8 cellular contexts compared by ENCODE assay signal in genomic region chr15:57118013-57118799, GRCh38.
DNase-seq lines count a peak whose midpoint lies in the region; ATAC-seq and TF ChIP-seq lines count a peak whose summit lies in the region.
"Had no signal": no experiment of that assay in that cellular context is flagged by ENCODE, and none has a peak within 500 bp of the region (broad histone marks: within the 10 kb centered on the region; RNA-seq: fewer than 3 reads in every experiment).

No MANE protein-coding gene starts in this region.

- 0 out of 2 replicates have a peak, but pooled peaks cover 5% of the 10 kb centered on the region for H3K36me3 ChIP-seq in SJSA1

- no peaks in the 10 kb centered on the region for H3K27me3 ChIP-seq in SJSA1 (replicated peaks)

- peaks cover 65% of the 10 kb centered on the region for H3K4me1 Mint-ChIP-seq in HFFc6 (ENCODE audit: low read depth)

- H3K27me3 Mint-ChIP-seq in HFFc6 (ENCODE audit: insufficient read depth): no peaks in the 10 kb centered on the region; the same call in 1 of the 2 replicates
- H3K27me3 Mint-ChIP-seq: activated naive CD4-positive, alpha-beta T cell treated with anti-CD3 and anti-CD28 coated beads, Interleukin-2, amount 50 U/mL, for 24 hours had no signal

- peak overlapping the region; percentile 53 for H3K27ac ChIP-seq in SJSA1

- DNase-seq in HFFc6 (peak; percentile 23), SJSA1 (ENCODE audit: low read depth in 1 of 2, low spot score in 2 of 2) (peak; percentile 55 to 80), fibroblast of peridontal ligament (ENCODE audit: extremely low read depth) (peak; percentile 43), renal cortical epithelial cell (ENCODE audit: low read depth) (peak; percentile 80), NCI-H1694 treated with DMSO at 0.1 percent for 48 hours (lab: John Stamatoyannopoulos, UW) (no peak), T1000 (lab: John Stamatoyannopoulos, UW) (no peak)

- H3K36me3 Mint-ChIP-seq in HFFc6 (ENCODE audit: low read depth): peaks cover 12% of the 10 kb centered on the region; the same call in 1 of the 2 replicates

- peaks cover 64% of the 10 kb centered on the region for H3K4me1 ChIP-seq in SJSA1 (replicated peaks)

- H3K4me3 Mint-ChIP-seq in HFFc6: peak overlapping the region; percentile 21; the same call in 1 of the 2 replicates
- H3K4me3 Mint-ChIP-seq: activated naive CD4-positive, alpha-beta T cell treated with anti-CD3 and anti-CD28 coated beads, Interleukin-2, amount 50 U/mL, for 24 hours had no signal

- H3K27ac Mint-ChIP-seq in HFFc6: peak overlapping the region; percentile 56
- H3K27ac Mint-ChIP-seq: activated naive CD4-positive, alpha-beta T cell treated with anti-CD3 and anti-CD28 coated beads, Interleukin-2, amount 50 U/mL, for 24 hours had no signal

- H3K9me3 Mint-ChIP-seq in HFFc6: no peaks in the 10 kb centered on the region
- H3K9me3 Mint-ChIP-seq: activated naive CD4-positive, alpha-beta T cell treated with anti-CD3 and anti-CD28 coated beads, Interleukin-2, amount 50 U/mL, for 24 hours had no signal

- no peak for ATAC-seq in GM21529 (IDR thresholded peaks at IDR 0.05; ENCODE audit: unreplicated experiment)

- TF ChIP-seq CTCF in HFFc6 (IDR thresholded peaks at IDR 0.05): no peak

- no peaks in the 10 kb centered on the region for H3K9me3 ChIP-seq in SJSA1 (replicated peaks)

- H3K4me3 ChIP-seq in SJSA1: no peak overlapping the region

Comparison
In these comparisons a context has a peak if more than half of its experiments do, and no peak if none do; other contexts are left out.
1. DNase-seq: peak in HFFc6 (single experiment), SJSA1 (2 of 2), fibroblast of peridontal ligament (single experiment) and renal cortical epithelial cell (single experiment); none in NCI-H1694 treated with DMSO at 0.1 percent for 48 hours (single experiment) and T1000 (single experiment).